15 cellular contexts compared by ENCODE assay signal in genomic region chr9:91416086-91416712, GRCh38. TPM values are rescaled to one million over a fixed set of nuclear protein-coding genes. Genes with fewer than 3 reads are reported as not detected.
DNase-seq lines count a peak whose midpoint lies in the region; ATAC-seq lines count a peak whose summit lies in the region.
"Had no signal": no experiment of that assay in that cellular context is flagged by ENCODE, and none has a peak within 500 bp of the region (broad histone marks: within the 10 kb centered on the region; RNA-seq: fewer than 3 reads in every experiment).

No MANE protein-coding gene starts in this region.

- ATAC-seq in GM21423 (IDR thresholded peaks at IDR 0.05; ENCODE audit: unreplicated experiment) = no peak
- ATAC-seq in HG03025 (IDR thresholded peaks at IDR 0.05; ENCODE audit: low FRiP score, unreplicated experiment) = no peak
- ATAC-seq: left ventricle myocardium superior, T-cell had no signal

- peaks cover 51% of the 10 kb centered on the region for H3K36me3 Mint-ChIP-seq in activated CD4-positive, alpha-beta T cell treated with anti-CD3 and anti-CD28 coated beads, Interleukin-2, amount 10 ng/mL, durations not matched to agents 24 days and 14 days (ENCODE audit: low read depth)
- H3K36me3 Mint-ChIP-seq: T-cell had no signal

- peaks cover 4% of the 10 kb centered on the region for H3K9me3 Mint-ChIP-seq in activated CD4-positive, alpha-beta T cell treated with anti-CD3 and anti-CD28 coated beads, Interleukin-2, amount 10 ng/mL, durations not matched to agents 24 days and 14 days
- H3K9me3 Mint-ChIP-seq: T-cell had no signal

- H3K4me3 ChIP-seq in endocrine pancreas (ENCODE audit: control insufficient read depth, insufficient read depth, low read length) = peak overlapping the region; percentile 63
- H3K4me3 ChIP-seq: testis had no signal

- H3K27me3 Mint-ChIP-seq in activated CD4-positive, alpha-beta T cell treated with anti-CD3 and anti-CD28 coated beads, Interleukin-2, amount 10 ng/mL, durations not matched to agents 24 days and 14 days = no peaks in the 10 kb centered on the region

- intact Hi-C loops in activated CD4-positive, alpha-beta T cell treated with anti-CD3 and anti-CD28 coated beads, Interleukin-2, amount 10 ng/mL, durations not matched to agents 24 days and 14 days (cut with micrococcal nuclease) = no loop called here

- peaks cover 77% of the 10 kb centered on the region for H3K4me1 Mint-ChIP-seq in activated CD4-positive, alpha-beta T cell treated with anti-CD3 and anti-CD28 coated beads, Interleukin-2, amount 10 ng/mL, durations not matched to agents 24 days and 14 days

- H3K27me3 ChIP-seq in endocrine pancreas (ENCODE audit: control insufficient read depth, insufficient read depth, low read length) = no peaks in the 10 kb centered on the region
- H3K27me3 ChIP-seq: testis had no signal

- peak; percentile 53 for DNase-seq in activated CD4-positive, alpha-beta T cell treated with anti-CD3 and anti-CD28 coated beads, Interleukin-2, amount 10 ng/mL, durations not matched to agents 24 days and 14 days
- no peak for DNase-seq in activated CD4-positive, alpha-beta T cell treated with anti-CD3 and anti-CD28 coated beads, Interleukin-2, amount 50 U/mL, for 1 hour
- DNase-seq in RKO (ENCODE audit: low spot score) (peak; percentile 84), renal cortical epithelial cell (ENCODE audit: low read depth) (peak; percentile 90), medulla oblongata (ENCODE audit: extremely low spot score) (no peak)
- DNase-seq: activated CD8-positive, alpha-beta memory T cell treated with anti-CD3 and anti-CD28 coated beads, Interleukin-2, amount 50 U/mL, for 4 hours; central memory CD4-positive, alpha-beta T cell; left ventricle myocardium superior; NCI-H1694; stimulated activated CD4-positive, alpha-beta T cell treated with anti-CD3 and anti-CD28 coated beads, Interleukin-4, amount 100 ng/mL, for 24 hours; T-cell; testis had no signal

- H3K27ac Mint-ChIP-seq in activated CD4-positive, alpha-beta T cell treated with anti-CD3 and anti-CD28 coated beads, Interleukin-2, amount 10 ng/mL, durations not matched to agents 24 days and 14 days = peak overlapping the region; percentile 86
- H3K27ac Mint-ChIP-seq: T-cell had no signal

- no peaks in the 10 kb centered on the region for H3K36me3 ChIP-seq in endocrine pancreas (ENCODE audit: control insufficient read depth, insufficient read depth, low read length)

- peaks cover 32% of the 10 kb centered on the region for H3K4me1 ChIP-seq in endocrine pancreas (ENCODE audit: control insufficient read depth, insufficient read depth, low read length)

- no peak overlapping the region for H3K9ac ChIP-seq in endocrine pancreas (ENCODE audit: control insufficient read depth, insufficient read depth, low read length)

- peak overlapping the region; percentile 63 for H3K4me3 Mint-ChIP-seq in activated CD4-positive, alpha-beta T cell treated with anti-CD3 and anti-CD28 coated beads, Interleukin-2, amount 10 ng/mL, durations not matched to agents 24 days and 14 days
- H3K4me3 Mint-ChIP-seq: T-cell had no signal

- H3K9me3 ChIP-seq in endocrine pancreas (ENCODE audit: control insufficient read depth, low read length) = no peaks in the 10 kb centered on the region
- H3K9me3 ChIP-seq: testis had no signal

RNA-seq across cellular contexts. Expression of gene NFIL3, which starts 7.4 kb away (rescaled TPM):
- 122 and 127 TPM in 2 replicates for total RNA-seq in activated CD4-positive, alpha-beta T cell treated with anti-CD3 and anti-CD28 coated beads, Interleukin-2, amount 10 ng/mL, durations not matched to agents 24 days and 14 days
- total RNA-seq in renal cortical epithelial cell = 13.2 and 50.8 TPM in 2 replicates

RNA-seq across cellular contexts. Expression of gene AUH, which starts 54.5 kb away (rescaled TPM):
- 49.2 and 49.5 TPM in 2 replicates for total RNA-seq in activated CD4-positive, alpha-beta T cell treated with anti-CD3 and anti-CD28 coated beads, Interleukin-2, amount 10 ng/mL, durations not matched to agents 24 days and 14 days
- total RNA-seq in renal cortical epithelial cell = 21.4 and 43.2 TPM in 2 replicates

Comparison
In these comparisons a context has a peak if more than half of its experiments do, and no peak if none do; other contexts are left out.
1. DNase-seq: peak in activated CD4-positive, alpha-beta T cell treated with anti-CD3 and anti-CD28 coated beads, Interleukin-2, amount 10 ng/mL, durations not matched to agents 24 days and 14 days (single experiment), RKO (single experiment) and renal cortical epithelial cell (single experiment); none in activated CD4-positive, alpha-beta T cell treated with anti-CD3 and anti-CD28 coated beads, Interleukin-2, amount 50 U/mL, for 1 hour (single experiment) and medulla oblongata (single experiment).